Comparison of ENCODE assay signal across 8 cellular contexts in the genomic region with DNA sequence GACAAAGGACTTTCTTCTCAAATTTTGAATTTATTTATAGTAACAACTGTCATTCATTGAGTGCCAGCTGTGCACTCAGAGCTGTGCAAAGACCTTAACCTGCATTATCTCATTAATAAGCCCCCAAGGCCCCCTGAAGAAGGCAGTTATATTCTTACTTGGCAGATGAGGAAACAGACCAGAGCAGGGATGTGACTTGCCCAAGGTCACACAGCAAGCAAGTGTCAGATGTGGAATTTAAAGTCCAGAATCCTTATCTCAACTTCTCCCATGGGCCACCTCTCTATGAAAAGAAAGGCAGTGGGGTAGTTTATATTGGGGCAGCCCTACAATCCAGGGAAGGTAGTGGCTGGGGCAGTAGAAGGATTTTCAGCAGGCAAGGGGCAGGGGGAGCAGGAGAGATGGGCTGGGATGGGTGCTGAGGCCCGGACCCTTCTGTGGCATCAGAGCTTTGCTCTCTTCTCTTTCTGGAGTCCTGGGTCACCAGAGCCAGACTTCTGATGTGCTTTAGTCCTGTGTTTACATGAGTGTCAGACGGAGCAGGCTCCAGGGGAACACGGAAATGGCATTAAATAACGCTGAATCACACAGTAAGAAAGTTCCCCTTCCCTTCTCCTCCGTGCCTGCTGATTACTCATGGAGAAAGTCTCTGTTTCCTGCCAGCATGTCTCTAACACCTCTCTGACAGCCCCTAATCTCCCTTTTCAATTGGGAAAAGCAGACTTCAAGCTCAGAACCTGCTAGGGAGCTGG. TPM values are rescaled to one million over a fixed set of nuclear protein-coding genes. Genes with fewer than 3 reads are reported as not detected.
DNase-seq lines count a peak whose midpoint lies in the region; ATAC-seq, FAIRE-seq and TF ChIP-seq lines count a peak whose summit lies in the region.

No MANE protein-coding gene starts in this region.

- peaks cover 0 to 2% of the 10 kb centered on the region in 2 experiments; a peak in 1 of 5 replicates for H3K27me3 ChIP-seq in HepG2 (ENCODE audit: control insufficient read depth in 1 of 2, insufficient read depth in 2 of 2, low read length in 2 of 2)
- no peaks in the 10 kb centered on the region for H3K27me3 ChIP-seq in transverse colon

- H3K4me2 ChIP-seq in HepG2 (ENCODE audit: low read depth, low read length) = no peak overlapping the region

- TF ChIP-seq CTCF in astrocyte of the cerebellum (IDR thresholded peaks at IDR 0.05; ENCODE audit: low read depth, low read length, missing control alignments) (no peak), HepG2 (CRISPR knock-in tag; IDR thresholded peaks at IDR 0.05) (no peak), transverse colon (IDR thresholded peaks at IDR 0.05) (no peak)

- POLR2A ChIA-PET in HepG2 (lab: Yijun Ruan, JAX) = no interaction called here
- POLR2A ChIA-PET in HEK293T (lab: Yijun Ruan, JAX) = no interaction called here

- peak; percentile 48 for DNase-seq in DMS153 treated with DMSO at 0.1 percent for 48 hours (lab: John Stamatoyannopoulos, UW; ENCODE audit: unreplicated experiment)
- DNase-seq in LoVo (ENCODE audit: low spot score) = peak; percentile 25
- DNase-seq in astrocyte of the cerebellum (ENCODE audit: low read depth) = peak; percentile 64
- no peak for DNase-seq in HepG2 (ENCODE audit: low spot score)
- DNase-seq in transverse colon = peak; percentile 37
- no peak for DNase-seq in HEK293T (ENCODE audit: extremely low spot score)

- no peak for TF ChIP-seq POLR2A in HepG2 (IDR thresholded peaks at IDR 0.05; ENCODE audit: insufficient read depth in 1 of 2, low read depth in 2 of 2, low read length in 2 of 2)
- no peak for TF ChIP-seq POLR2A in transverse colon (IDR thresholded peaks at IDR 0.05)

- H3K9ac ChIP-seq in HepG2 (ENCODE audit: insufficient read depth, low read depth, low read length) = no peak overlapping the region

- intact Hi-C loops in HepG2 (cut with micrococcal nuclease; ENCODE audit: unreplicated experiment) (no loop called here), transverse colon (cut with DNase I; ENCODE audit: low total_unique reads) (no loop called here)

- TF ChIP-seq RAD21 in HepG2 (CRISPR knock-in tag; IDR thresholded peaks at IDR 0.05) = no peak

- H3K27ac ChIP-seq in HepG2 (ENCODE audit: extremely low read length, insufficient read depth, low read length) = no peak overlapping the region
- peak overlapping the region; percentile 66 to 70 (median 68) for H3K27ac ChIP-seq in transverse colon

- TF ChIP-seq EP300 in HepG2 (IDR thresholded peaks at IDR 0.05; ENCODE audit: low read depth in 2 of 2, low read length in 2 of 2) (no peak), HepG2 (CRISPR knock-in tag; IDR thresholded peaks at IDR 0.05; ENCODE audit: borderline replicate concordance) (no peak), transverse colon (IDR thresholded peaks at IDR 0.05; ENCODE audit: low read depth) (no peak)

- H3K4me3 ChIP-seq in astrocyte of the cerebellum (ENCODE audit: low read depth, low read length) (no peak overlapping the region), HepG2 (replicated peaks in 1 of 3; ENCODE audit: insufficient read depth in 1 of 3, low read depth in 2 of 3, low read length in 3 of 3) (no peak overlapping the region), transverse colon (no peak overlapping the region)

- in situ Hi-C loops in astrocyte of the cerebellum (cut with HindIII; ENCODE audit: low sequenced_read_pairs) = no loop called here
- in situ Hi-C loops in HepG2 (cut with HindIII; ENCODE audit: extremely low pct_ligation_motif_present, low pct_unique_long_range_greater_than_20kb) = no loop called here
- in situ Hi-C loops in transverse colon (cut with MboI; ENCODE audit: low pct_ligation_motif_present in 1 of 4, low pct_unique_long_range_greater_than_20kb in 1 of 4, low sequenced_read_pairs in 3 of 4) = no loop called here

- H3K36me3 ChIP-seq in HepG2 (replicated peaks in 1 of 2; ENCODE audit: control insufficient read depth in 1 of 2, insufficient read depth in 2 of 2, low read length in 2 of 2) (no peaks in the 10 kb centered on the region), transverse colon (no peaks in the 10 kb centered on the region)

- H3K9me3 ChIP-seq in HepG2 (ENCODE audit: low read length) = no peaks in the 10 kb centered on the region
- H3K9me3 ChIP-seq in transverse colon = no peaks in the 10 kb centered on the region

- no peaks in the 10 kb centered on the region for H4K20me1 ChIP-seq in HepG2 (ENCODE audit: insufficient read depth, low read length)

- CTCF ChIA-PET in HepG2 (lab: Yijun Ruan, JAX; ENCODE audit: low intra/inter-chr PET ratio, low total read pairs) (no interaction called here), HEK293T (lab: Yijun Ruan, JAX) (no interaction called here)

- H3K79me2 ChIP-seq in HepG2 (ENCODE audit: insufficient read depth, low read length) = no peaks in the 10 kb centered on the region

- BruUV-seq in HepG2 (replicated peaks; lab: Mats Ljungman, UMichigan) = no TSS peak

- ATAC-seq in HepG2 (no peak), GM19452 (IDR thresholded peaks at IDR 0.05; ENCODE audit: unreplicated experiment) (no peak), GM19463 (IDR thresholded peaks at IDR 0.05; ENCODE audit: unreplicated experiment) (no peak)

- H3K4me1 ChIP-seq in HepG2 (ENCODE audit: insufficient read depth, low read length) (0 out of 2 replicates have a peak, but pooled peaks cover 4% of the 10 kb centered on the region), transverse colon (peaks cover 8 to 37% (median 23%) of the 10 kb centered on the region in 4 donors)

- FAIRE-seq in HepG2 (lab: Jason Lieb, UNC) = no peak

- 0% methylated on average over 5 of the region's 5 CpGs for WGBS in HepG2 (ENCODE audit: low lambda C conversion rate)
- WGBS in transverse colon (ENCODE audit: low coverage in 1 of 2), 2 donors = 0 to 4% methylated on average over 2 to 5 of the region's 5 CpGs

- H2AFZ ChIP-seq in HepG2 (ENCODE audit: low read length) = no peak overlapping the region

TF ChIP-seq in HepG2, 621 proteins besides CTCF, POLR2A, EP300 and RAD21:
- TF ChIP-seq THAP8 (CRISPR knock-in tag; IDR thresholded peaks at IDR 0.05; ENCODE audit: borderline replicate concordance) = no peak
- TF ChIP-seq ZNF768 (CRISPR knock-in tag; IDR thresholded peaks at IDR 0.05) = peak; percentile 18; the same call in 1 of the 2 replicates
- no peak for TF ChIP-seq HOXA3 (CRISPR knock-in tag; IDR thresholded peaks at IDR 0.05)

TF ChIP-seq in HEK293T, 16 proteins besides CTCF, POLR2A, EP300 and RAD21:
- no peak for TF ChIP-seq FOXA1 (IDR thresholded peaks at IDR 0.05)
- no peak for TF ChIP-seq ARNT (IDR thresholded peaks at IDR 0.05)
- TF ChIP-seq L3MBTL2 (conservative IDR thresholded peaks at IDR 0.05) = no peak
- no peak for TF ChIP-seq NFRKB (IDR thresholded peaks at IDR 0.05)
- no peak for TF ChIP-seq CTBP1 (IDR thresholded peaks at IDR 0.05; ENCODE audit: borderline replicate concordance)
- TF ChIP-seq HDGF (IDR thresholded peaks at IDR 0.05; ENCODE audit: borderline replicate concordance) = no peak
- no peak for TF ChIP-seq TARDBP (IDR thresholded peaks at IDR 0.05)
- no peak for TF ChIP-seq ELF4 (IDR thresholded peaks at IDR 0.05)
- TF ChIP-seq LEF1 (IDR thresholded peaks at IDR 0.05; ENCODE audit: borderline replicate concordance) = no peak
- no peak for TF ChIP-seq PKNOX1 (IDR thresholded peaks at IDR 0.05)
- TF ChIP-seq BHLHE40 (IDR thresholded peaks at IDR 0.05; ENCODE audit: borderline replicate concordance) = no peak
- TF ChIP-seq FOXM1 (IDR thresholded peaks at IDR 0.05; ENCODE audit: borderline replicate concordance) = no peak
- no peak for TF ChIP-seq ZNF384 (IDR thresholded peaks at IDR 0.05)
- TF ChIP-seq SP1 (IDR thresholded peaks at IDR 0.05) = no peak

RNA-seq across cellular contexts. Expression of gene EPHB2, which starts 39.5 kb away (rescaled TPM):
- total RNA-seq in HepG2 (2016; rRNA removed; fragmentation: Illumina TruSeq; extraction: Trizol) (0.11 TPM in 1 of 2 replicates, not detected in the other), transverse colon (100 to 1,000 TPM in 1 of 4 donors, 10 to 100 TPM in 2, 1 to 10 TPM in 1; 3.0 to 152 (median 27.9) TPM)
- not detected in 2 replicates for total RNA-seq in HepG2 (2016; cell fraction: cytosol; rRNA removed; fragmentation: Illumina TruSeq; extraction: Trizol; ENCODE audit: low read depth)
- total RNA-seq in HepG2 (2016; cell fraction: insoluble cytoplasmic fraction; rRNA removed; fragmentation: Illumina TruSeq; extraction: Trizol) = not detected in 2 replicates
- total RNA-seq in HepG2 (2016; cell fraction: membrane; rRNA removed; fragmentation: Illumina TruSeq; extraction: Trizol) = 0.06 TPM in 1 of 2 replicates, not detected in the other
- not detected in 2 replicates for total RNA-seq in HepG2 (2016; cell fraction: nucleus; rRNA removed; fragmentation: Illumina TruSeq; extraction: Trizol)
- 0.03 TPM in 2 replicates for polyA plus RNA-seq in HepG2 (2011; rRNA removed)
- polyA plus RNA-seq in HepG2 (2011; cell fraction: cytosol; rRNA removed) = not detected in 2 replicates
- polyA plus RNA-seq in HepG2 (2011; cell fraction: nucleus; rRNA removed) = 0.03 TPM in 1 of 2 replicates, not detected in the other
- not detected in 2 replicates for polyA plus RNA-seq in HepG2 (2012)
- polyA plus RNA-seq in HepG2 (2016; cell fraction: cytosol; fragmentation: Illumina TruSeq; extraction: Trizol; ENCODE audit: low read depth) = not detected in 2 replicates
- not detected in 2 replicates for polyA plus RNA-seq in HepG2 (2016; cell fraction: insoluble cytoplasmic fraction; fragmentation: Illumina TruSeq; extraction: Trizol; ENCODE audit: low read depth)
- not detected in 2 replicates for polyA plus RNA-seq in HepG2 (2016; cell fraction: membrane; fragmentation: Illumina TruSeq; extraction: Trizol; ENCODE audit: low read depth)
- not detected in 2 replicates for polyA plus RNA-seq in HepG2 (2016; cell fraction: nucleus; fragmentation: Illumina TruSeq; extraction: Trizol; ENCODE audit: insufficient read depth, low read depth)
- polyA minus RNA-seq in HepG2 (2011; rRNA and poly(A)+ RNA removed; ENCODE audit: low replicate concordance) = 0.78 and 4.6 TPM in 2 replicates
- not detected in 2 replicates for polyA minus RNA-seq in HepG2 (2011; cell fraction: cytosol; rRNA and poly(A)+ RNA removed)
- polyA minus RNA-seq in HepG2 (2011; cell fraction: nucleus; rRNA and poly(A)+ RNA removed) = not detected in 2 replicates

Comparison
In these comparisons a context has a peak if more than half of its experiments do, and no peak if none do; other contexts are left out.
1. DNase-seq: peak in DMS153 treated with DMSO at 0.1 percent for 48 hours (single experiment), LoVo (single experiment), astrocyte of the cerebellum (single experiment) and transverse colon (single experiment); none in HepG2 (single experiment) and HEK293T (single experiment).